Comparison of ENCODE assay signal across 8 cellular contexts in the genomic region with DNA sequence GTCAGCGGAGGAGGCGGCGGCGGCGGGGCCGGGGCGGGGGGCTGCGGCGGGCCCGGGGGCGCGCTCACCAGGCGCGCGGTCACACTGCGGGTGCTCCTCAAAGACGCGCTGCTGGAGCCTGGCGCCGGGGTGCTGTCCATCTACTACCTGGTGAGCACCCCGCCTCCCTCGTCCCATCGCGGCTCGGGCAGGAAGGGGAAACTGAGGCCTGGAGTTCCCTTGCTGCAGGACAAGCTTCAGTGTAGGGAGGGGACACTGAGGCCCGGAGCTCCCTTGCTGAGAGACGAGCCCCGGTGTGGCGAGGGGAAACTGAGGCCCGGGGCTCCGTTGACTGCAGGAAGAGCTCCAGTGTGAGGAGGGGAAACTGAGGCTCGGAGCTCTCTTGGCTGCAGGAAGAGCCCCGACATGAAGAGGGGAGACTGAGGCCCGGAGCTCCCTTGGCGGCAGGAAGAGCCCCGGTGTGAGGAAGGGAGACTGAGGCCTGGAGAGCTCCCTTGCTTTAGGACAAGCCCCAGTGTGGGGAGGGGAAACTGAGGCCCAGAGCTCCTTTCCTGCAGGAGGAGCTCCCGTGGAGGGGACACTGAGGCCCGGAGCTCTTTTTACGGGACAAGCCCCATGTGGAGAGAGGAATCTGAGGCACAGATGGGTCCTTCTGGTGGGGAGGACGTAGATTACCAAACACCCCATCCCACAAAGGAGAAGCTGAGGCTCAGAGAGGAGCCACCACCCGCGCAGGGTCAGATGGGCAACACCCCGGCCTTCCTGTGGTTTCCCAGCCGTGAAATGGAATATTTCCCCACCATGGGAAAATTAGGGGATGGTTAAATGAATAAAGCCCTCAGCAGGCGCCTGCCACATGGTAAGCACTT. TPM values are rescaled to one million over a fixed set of nuclear protein-coding genes. Genes with fewer than 3 reads are reported as not detected.
DNase-seq lines count a peak whose midpoint lies in the region; ATAC-seq and TF ChIP-seq lines count a peak whose summit lies in the region.

No MANE protein-coding gene starts in this region.

- no peaks in the 10 kb centered on the region for H3K9me3 Mint-ChIP-seq in activated T-cell treated with anti-CD3 and anti-CD28 coated beads, Interleukin-2, amount 50 U/mL, for 24 hours
- no peaks in the 10 kb centered on the region for H3K9me3 Mint-ChIP-seq in activated T-helper 2 cell treated with anti-CD3 and anti-CD28 coated beads, Interferon-gamma antibody, Interleukin-2, Interleukin-4, amounts not matched to agents 10 μg/mL and 5 μg/mL and 100 μg/mL, durations not matched to agents 14 hours and 24 hours and 36 hours

- H3K4me3 Mint-ChIP-seq in activated T-cell treated with anti-CD3 and anti-CD28 coated beads, Interleukin-2, amount 50 U/mL, for 24 hours: peak overlapping the region; percentile 90
- H3K4me3 Mint-ChIP-seq in activated T-helper 2 cell treated with anti-CD3 and anti-CD28 coated beads, Interferon-gamma antibody, Interleukin-2, Interleukin-4, amounts not matched to agents 10 μg/mL and 5 μg/mL and 100 μg/mL, durations not matched to agents 14 hours and 24 hours and 36 hours (ENCODE audit: low read depth): peak overlapping the region; percentile 66

- H3K4me3 ChIP-seq in left lung (peak overlapping the region; percentile 59 to 85), tibial artery (peak overlapping the region; percentile 70 to 74)

- H3K27me3 ChIP-seq in left lung: no peaks in the 10 kb centered on the region
- H3K27me3 ChIP-seq in tibial artery: no peaks in the 10 kb centered on the region

- H3K4me1 Mint-ChIP-seq in activated T-cell treated with anti-CD3 and anti-CD28 coated beads, Interleukin-2, amount 50 U/mL, for 24 hours (ENCODE audit: low read depth): peaks cover 25% of the 10 kb centered on the region
- H3K4me1 Mint-ChIP-seq in activated T-helper 2 cell treated with anti-CD3 and anti-CD28 coated beads, Interferon-gamma antibody, Interleukin-2, Interleukin-4, amounts not matched to agents 10 μg/mL and 5 μg/mL and 100 μg/mL, durations not matched to agents 14 hours and 24 hours and 36 hours (ENCODE audit: low read depth): peaks cover 7% of the 10 kb centered on the region

- H3K4me1 ChIP-seq in left lung (peaks cover 0 to 23% of the 10 kb centered on the region in 2 donors), tibial artery (peaks cover 0 to 15% (median 12%) of the 10 kb centered on the region in 4 donors)

- DNase-seq in activated T-cell treated with anti-CD3 and anti-CD28 coated beads, Interleukin-2, amount 50 U/mL, for 24 hours: no peak
- no peak for DNase-seq in activated T-cell treated with anti-CD3 and anti-CD28 coated beads, Interleukin-2, amount 50 U/mL, for 1 hour
- no peak for DNase-seq in activated T-helper 2 cell treated with anti-CD3 and anti-CD28 coated beads, Interferon-gamma antibody, Interleukin-2, Interleukin-4, amounts not matched to agents 10 μg/mL and 5 μg/mL and 100 μg/mL, durations not matched to agents 14 hours and 24 hours and 36 hours (ENCODE audit: low spot score)
- DNase-seq in left lung (peak in 1 of 2 donors; percentile 46), tibial artery (peak in 1 of 2 donors; percentile 49), OCI-M1 (lab: John Stamatoyannopoulos, UW) (no peak)
- DNase-seq in activated CD4-positive, CD25-positive, alpha-beta regulatory T cell (lab: John Stamatoyannopoulos, UW): no peak
- no peak for DNase-seq in activated naive CD4-positive, alpha-beta T cell (lab: John Stamatoyannopoulos, UW)

- intact Hi-C loops in activated T-helper 2 cell treated with anti-CD3 and anti-CD28 coated beads, Interferon-gamma antibody, Interleukin-2, Interleukin-4, amounts not matched to agents 10 μg/mL and 5 μg/mL and 100 μg/mL, durations not matched to agents 14 hours and 24 hours and 36 hours (cut with micrococcal nuclease): loop anchor here (1.0 to 2.0 kb wide), 3 partner anchors 16 to 56 kb away; a partner anchor contains a TSS
- intact Hi-C loops in left lung (cut with DNase I) (no loop called here), tibial artery (cut with DNase I; ENCODE audit: low total_unique reads) (loop anchor here (5.0 kb wide), 1 partner anchor 58 kb away; a partner anchor contains a TSS)

- H3K27me3 Mint-ChIP-seq in activated T-cell treated with anti-CD3 and anti-CD28 coated beads, Interleukin-2, amount 50 U/mL, for 24 hours: no peaks in the 10 kb centered on the region
- no peaks in the 10 kb centered on the region for H3K27me3 Mint-ChIP-seq in activated T-helper 2 cell treated with anti-CD3 and anti-CD28 coated beads, Interferon-gamma antibody, Interleukin-2, Interleukin-4, amounts not matched to agents 10 μg/mL and 5 μg/mL and 100 μg/mL, durations not matched to agents 14 hours and 24 hours and 36 hours (ENCODE audit: low read depth)

- H3K36me3 ChIP-seq in left lung: peaks cover 0 to 22% of the 10 kb centered on the region in 2 donors
- peaks cover 0 to 24% (median 0%) of the 10 kb centered on the region in 3 donors for H3K36me3 ChIP-seq in tibial artery

- no peak for ATAC-seq in left lung

- no peak for TF ChIP-seq CTCF in left lung (IDR thresholded peaks at IDR 0.05)
- no peak for TF ChIP-seq CTCF in tibial artery (IDR thresholded peaks at IDR 0.05)

- peaks cover 32% of the 10 kb centered on the region for H3K36me3 Mint-ChIP-seq in activated T-cell treated with anti-CD3 and anti-CD28 coated beads, Interleukin-2, amount 50 U/mL, for 24 hours (ENCODE audit: low read depth)
- H3K36me3 Mint-ChIP-seq in activated T-helper 2 cell treated with anti-CD3 and anti-CD28 coated beads, Interferon-gamma antibody, Interleukin-2, Interleukin-4, amounts not matched to agents 10 μg/mL and 5 μg/mL and 100 μg/mL, durations not matched to agents 14 hours and 24 hours and 36 hours (ENCODE audit: low read depth): peaks cover 13% of the 10 kb centered on the region

- no peak overlapping the region for H3K27ac Mint-ChIP-seq in activated T-cell treated with anti-CD3 and anti-CD28 coated beads, Interleukin-2, amount 50 U/mL, for 24 hours
- no peak overlapping the region for H3K27ac Mint-ChIP-seq in activated T-helper 2 cell treated with anti-CD3 and anti-CD28 coated beads, Interferon-gamma antibody, Interleukin-2, Interleukin-4, amounts not matched to agents 10 μg/mL and 5 μg/mL and 100 μg/mL, durations not matched to agents 14 hours and 24 hours and 36 hours

- H3K27ac ChIP-seq in left lung (peak overlapping the region in 1 of 2 donors; percentile 88), tibial artery (peak overlapping the region; percentile 90 to 91)

- H3K9me3 ChIP-seq in left lung: no peaks in the 10 kb centered on the region
- no peaks in the 10 kb centered on the region for H3K9me3 ChIP-seq in tibial artery

RNA-seq across cellular contexts. Expression of a gene that starts 0.7 kb away (rescaled TPM):
- total RNA-seq in activated T-helper 2 cell treated with anti-CD3 and anti-CD28 coated beads, Interferon-gamma antibody, Interleukin-2, Interleukin-4, amounts not matched to agents 10 μg/mL and 5 μg/mL and 100 μg/mL, durations not matched to agents 14 hours and 24 hours and 36 hours: 19.3 and 20.2 TPM in 2 replicates
- 10 to 100 TPM; 21.9 to 31.3 TPM for total RNA-seq in left lung

RNA-seq across cellular contexts. Expression of a gene that starts 5.5 kb away (rescaled TPM):
- total RNA-seq in activated T-helper 2 cell treated with anti-CD3 and anti-CD28 coated beads, Interferon-gamma antibody, Interleukin-2, Interleukin-4, amounts not matched to agents 10 μg/mL and 5 μg/mL and 100 μg/mL, durations not matched to agents 14 hours and 24 hours and 36 hours: 15.4 and 17.1 TPM in 2 replicates
- total RNA-seq in left lung: 10 to 100 TPM; 14.1 to 28.1 TPM

RNA-seq across cellular contexts. Expression of a gene that starts 39.7 kb away (rescaled TPM):
- total RNA-seq in activated T-helper 2 cell treated with anti-CD3 and anti-CD28 coated beads, Interferon-gamma antibody, Interleukin-2, Interleukin-4, amounts not matched to agents 10 μg/mL and 5 μg/mL and 100 μg/mL, durations not matched to agents 14 hours and 24 hours and 36 hours: 26.8 and 32.8 TPM in 2 replicates
- total RNA-seq in left lung: under 1 TPM in 1 of 2 donors, not detected in 1; 0.55 TPM

RNA-seq across cellular contexts. Expression of a gene that starts 41.9 kb away (rescaled TPM):
- total RNA-seq in activated T-helper 2 cell treated with anti-CD3 and anti-CD28 coated beads, Interferon-gamma antibody, Interleukin-2, Interleukin-4, amounts not matched to agents 10 μg/mL and 5 μg/mL and 100 μg/mL, durations not matched to agents 14 hours and 24 hours and 36 hours: 9.2 and 10.8 TPM in 2 replicates
- under 1 TPM; 0.71 to 0.85 TPM for total RNA-seq in left lung

RNA-seq across cellular contexts. Expression of a gene that starts 56.3 kb away (rescaled TPM):
- 49.2 and 56.3 TPM in 2 replicates for total RNA-seq in activated T-helper 2 cell treated with anti-CD3 and anti-CD28 coated beads, Interferon-gamma antibody, Interleukin-2, Interleukin-4, amounts not matched to agents 10 μg/mL and 5 μg/mL and 100 μg/mL, durations not matched to agents 14 hours and 24 hours and 36 hours
- total RNA-seq in left lung: 10 to 100 TPM; 64.6 to 71.8 TPM

Comparison
In these comparisons a context has a peak if more than half of its experiments do, and no peak if none do; other contexts are left out.
1. RNA of a gene that starts 39.7 kb away (total RNA-seq): 26.8 to 32.8 TPM in activated T-helper 2 cell treated with anti-CD3 and anti-CD28 coated beads, Interferon-gamma antibody, Interleukin-2, Interleukin-4, amounts not matched to agents 10 μg/mL and 5 μg/mL and 100 μg/mL, durations not matched to agents 14 hours and 24 hours and 36 hours; 0.55 TPM in left lung; every median in the first group is over 10 times any median in the second.
2. intact Hi-C loops: an anchor here in activated T-helper 2 cell treated with anti-CD3 and anti-CD28 coated beads, Interferon-gamma antibody, Interleukin-2, Interleukin-4, amounts not matched to agents 10 μg/mL and 5 μg/mL and 100 μg/mL, durations not matched to agents 14 hours and 24 hours and 36 hours (1.0 to 2.0 kb wide) and tibial artery (5.0 kb wide); none called in left lung.